ENCODE assay signal across 11 cellular contexts in genomic region chr7:128022631-128023532, GRCh38.
DNase-seq lines count a peak whose midpoint lies in the region; ATAC-seq and TF ChIP-seq lines count a peak whose summit lies in the region.
"Had no signal": no experiment of that assay in that cellular context is flagged by ENCODE, and none has a peak within 500 bp of the region (broad histone marks: within the 10 kb centered on the region; RNA-seq: fewer than 3 reads in every experiment).

No MANE protein-coding gene starts in this region.

- no peak for TF ChIP-seq CTCF in AG04449 (IDR thresholded peaks at IDR 0.05; ENCODE audit: insufficient read depth, low read length, missing control alignments)

- no peak overlapping the region for H3K4me3 ChIP-seq in AG04449 (ENCODE audit: low read depth, low read length)
- H3K4me3 ChIP-seq: ascending aorta, ovary had no signal

- ATAC-seq in HG03025 (IDR thresholded peaks at IDR 0.05; ENCODE audit: low FRiP score, unreplicated experiment) = no peak

- POLR2A ChIA-PET in AG04449 (lab: Yijun Ruan, JAX) = no interaction called here

- CTCF ChIA-PET in AG04449 (lab: Yijun Ruan, JAX) = interaction anchor here (0.7 to 1.4 kb wide), 5 partner anchors 10 to 315 kb away, joined by 3 read pairs; no protein-coding TSS in a partner anchor

- DNase-seq in AG04449 (ENCODE audit: low read depth, low spot score) = peak; percentile 38
- peak; percentile 73 for DNase-seq in HPDE6-E6E7 (ENCODE audit: extremely low spot score)
- peak; percentile 66 for DNase-seq in astrocyte of the hippocampus (ENCODE audit: low read depth, low spot score)
- DNase-seq in kidney tubule cell (ENCODE audit: low spot score) = peak; percentile 81
- no peak for DNase-seq in OCI-M2 (lab: John Stamatoyannopoulos, UW; ENCODE audit: unreplicated experiment)
- DNase-seq in UCSD-AML1 (lab: John Stamatoyannopoulos, UW; ENCODE audit: unreplicated experiment) = no peak
- DNase-seq in HuH-7.5 (ENCODE audit: low spot score) = no peak
- DNase-seq: CD4-positive, alpha-beta T cell; ovary had no signal

Comparison
In these comparisons a context has a peak if more than half of its experiments do, and no peak if none do; other contexts are left out.
1. DNase-seq: peak in AG04449 (single experiment), HPDE6-E6E7 (single experiment), astrocyte of the hippocampus (single experiment) and kidney tubule cell (single experiment); none in OCI-M2 (single experiment), UCSD-AML1 (single experiment) and HuH-7.5 (single experiment).